ENCODE assay signal across 22 cellular contexts in genomic region chr6:14456941-14457340, GRCh38.
"Had no signal": no experiment of that assay in that cellular context is flagged by ENCODE, and none has a peak within 500 bp of the region (broad histone marks: within the 10 kb centered on the region; RNA-seq: fewer than 3 reads in every experiment).

No MANE protein-coding gene starts in this region.

- H3K36me3 Mint-ChIP-seq: activated naive CD4-positive, alpha-beta T cell treated with anti-CD3 and anti-CD28 coated beads, Interleukin-2, amount 10 ng/mL, durations not matched to agents 7 days and 5 days; natural killer cell treated with Interleukin-12 subunit alpha and Interleukin-12 subunit beta and Interleukin-15 and Interleukin-18, amount 100 ng/mL, for 72 hours had no signal

- H3K4me3 Mint-ChIP-seq: activated CD4-positive, alpha-beta memory T cell treated with anti-CD3 and anti-CD28 coated beads for 36 hours; activated naive CD4-positive, alpha-beta T cell treated with anti-CD3 and anti-CD28 coated beads, Interleukin-2, amount 10 ng/mL, durations not matched to agents 7 days and 5 days; activated T-cell treated with anti-CD3 and anti-CD28 coated beads, Interleukin-2, amount 50 U/mL, for 72 hours; natural killer cell treated with Interleukin-12 subunit alpha and Interleukin-12 subunit beta and Interleukin-15 and Interleukin-18, amount 100 ng/mL, for 72 hours; T-helper 1 cell treated with Interleukin-12 subunit alpha and Interleukin-12 subunit beta and Interleukin-4 antibody, amounts not matched to agents 30 μg/mL and 1 μg/mL, for 36 hours; WTC11 had no signal

- DNase-seq: activated CD4-positive, alpha-beta memory T cell treated with anti-CD3 and anti-CD28 coated beads for 36 hours; activated effector memory CD4-positive, alpha-beta T cell treated with anti-CD3 and anti-CD28 coated beads, Interleukin-2, amount 50 U/mL, for 16 hours; activated naive CD4-positive, alpha-beta T cell treated with anti-CD3 and anti-CD28 coated beads, Interleukin-2, amount 10 ng/mL, durations not matched to agents 7 days and 5 days; activated T-cell treated with anti-CD3 and anti-CD28 coated beads, Interleukin-2, amount 50 U/mL, for 72 hours; amygdala; cerebellar nuclear complex; endodermal cell; midbrain; ovary; spleen; stimulated activated CD4-positive, alpha-beta T cell treated with anti-CD3 and anti-CD28 coated beads, Interleukin-4, amount 100 ng/mL, for 24 hours; stimulated activated naive CD8-positive, alpha-beta T cell treated with anti-CD3 and anti-CD28 coated beads, Interleukin-15, Interleukin-2, amounts not matched to agents 100 U/mL and 50 U/mL, for 24 hours; T1000; thyroid gland had no signal

- H3K9me3 ChIP-seq: ovary, prostate gland, thyroid gland had no signal

- H3K27me3 Mint-ChIP-seq: activated CD4-positive, alpha-beta memory T cell treated with anti-CD3 and anti-CD28 coated beads for 36 hours; activated naive CD4-positive, alpha-beta T cell treated with anti-CD3 and anti-CD28 coated beads, Interleukin-2, amount 10 ng/mL, durations not matched to agents 7 days and 5 days had no signal

- H3K9me3 Mint-ChIP-seq: activated CD4-positive, alpha-beta memory T cell treated with anti-CD3 and anti-CD28 coated beads for 36 hours; activated naive CD4-positive, alpha-beta T cell treated with anti-CD3 and anti-CD28 coated beads, Interleukin-2, amount 10 ng/mL, durations not matched to agents 7 days and 5 days; natural killer cell treated with Interleukin-12 subunit alpha and Interleukin-12 subunit beta and Interleukin-15 and Interleukin-18, amount 100 ng/mL, for 72 hours had no signal

- H3K4me1 ChIP-seq: prostate gland had no signal

- H3K27ac ChIP-seq: epithelial cell of prostate, foreskin keratinocyte, ovary, prostate gland, spleen, thyroid gland had no signal

- ATAC-seq: foreskin keratinocyte; left lobe of liver; natural killer cell treated with Interleukin-12 subunit alpha and Interleukin-12 subunit beta and Interleukin-15 and Interleukin-18, amount 100 ng/mL, for 72 hours; stimulated activated naive CD8-positive, alpha-beta T cell treated with anti-CD3 and anti-CD28 coated beads, Interleukin-15, Interleukin-2, amounts not matched to agents 100 U/mL and 50 U/mL, for 24 hours; WTC11 had no signal

- H3K27ac Mint-ChIP-seq: activated CD4-positive, alpha-beta memory T cell treated with anti-CD3 and anti-CD28 coated beads for 36 hours; activated naive CD4-positive, alpha-beta T cell treated with anti-CD3 and anti-CD28 coated beads, Interleukin-2, amount 10 ng/mL, durations not matched to agents 7 days and 5 days; activated T-cell treated with anti-CD3 and anti-CD28 coated beads, Interleukin-2, amount 50 U/mL, for 72 hours; natural killer cell treated with Interleukin-12 subunit alpha and Interleukin-12 subunit beta and Interleukin-15 and Interleukin-18, amount 100 ng/mL, for 72 hours; T-helper 1 cell treated with Interleukin-12 subunit alpha and Interleukin-12 subunit beta and Interleukin-4 antibody, amounts not matched to agents 30 μg/mL and 1 μg/mL, for 36 hours; WTC11 had no signal

- H3K27me3 ChIP-seq: foreskin keratinocyte, ovary, spleen, thyroid gland had no signal

- H3K36me3 ChIP-seq: ovary, prostate gland, spleen, thyroid gland had no signal

- H3K4me3 ChIP-seq: coronary artery, ovary, prostate gland, spleen, thyroid gland had no signal
